Comparison of ENCODE assay signal across 21 cellular contexts in the genomic region with DNA sequence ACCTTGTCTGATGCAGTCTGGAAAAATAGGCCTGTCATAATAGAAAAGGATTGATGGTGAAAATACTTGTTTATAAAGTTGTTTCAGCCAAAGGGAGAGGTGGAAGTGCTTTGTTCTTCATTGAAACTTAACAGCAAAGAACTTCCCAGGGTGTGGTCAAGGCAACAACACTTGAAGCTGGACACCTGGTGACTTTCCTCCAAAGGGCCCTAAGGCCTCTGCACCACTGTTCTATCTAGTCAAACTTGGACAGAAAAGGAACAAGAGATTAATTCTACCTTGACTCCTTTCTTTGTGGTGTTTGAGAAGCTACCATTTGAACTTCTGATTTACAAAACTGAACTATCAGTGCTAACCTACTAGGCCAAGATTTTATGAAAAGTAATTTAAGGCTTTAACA.
DNase-seq lines count a peak whose midpoint lies in the region; ATAC-seq and TF ChIP-seq lines count a peak whose summit lies in the region.
"Had no signal": no experiment of that assay in that cellular context is flagged by ENCODE, and none has a peak within 500 bp of the region (broad histone marks: within the 10 kb centered on the region; RNA-seq: fewer than 3 reads in every experiment).

No MANE protein-coding gene starts in this region.

- peaks cover 9% of the 10 kb centered on the region for H3K4me1 ChIP-seq in IMR-90 (ENCODE audit: control insufficient read depth, insufficient read depth, low read length)
- H3K4me1 ChIP-seq in RWPE2 (ENCODE audit: insufficient read depth, poor library complexity, severe bottlenecking), result peaks cover 15% of the 10 kb centered on the region
- H3K4me1 ChIP-seq in stomach, result peaks cover 7 to 36% (median 22%) of the 10 kb centered on the region in 4 donors
- H3K4me1 ChIP-seq in effector memory CD4-positive, alpha-beta T cell (ENCODE audit: control insufficient read depth, insufficient read depth, low read length, poor library complexity, severe bottlenecking), result no peaks in the 10 kb centered on the region
- H3K4me1 ChIP-seq in Caco-2, result peaks cover 57% of the 10 kb centered on the region
- H3K4me1 ChIP-seq: foreskin keratinocyte had no signal

- H3K56ac ChIP-seq in IMR-90 (ENCODE audit: extremely low read depth, insufficient read depth, low read length), result no peak overlapping the region

- H3K14ac ChIP-seq in IMR-90 (replicated peaks; ENCODE audit: low read depth, low read length), result 0 out of 2 replicates have a peak overlapping the region, but pooled peaks have one; percentile 41

- no peak overlapping the region for H3K4me2 ChIP-seq in IMR-90 (ENCODE audit: low read depth, low read length)

- no peak for TF ChIP-seq EP300 in stomach (IDR thresholded peaks at IDR 0.05)

- no peak overlapping the region for H3K27ac ChIP-seq in IMR-90 (ENCODE audit: insufficient read depth, low read length)
- H3K27ac ChIP-seq in RWPE2 (ENCODE audit: poor library complexity, severe bottlenecking), result peak overlapping the region; percentile 3
- H3K27ac ChIP-seq in stomach, result peak overlapping the region in 3 of 5 donors; percentile 61 to 76 (median 72)
- no peak overlapping the region for H3K27ac ChIP-seq in effector memory CD4-positive, alpha-beta T cell (ENCODE audit: insufficient read depth, low read length, poor library complexity, severe bottlenecking)
- H3K27ac ChIP-seq: foreskin keratinocyte, ovary had no signal

- H4K5ac ChIP-seq in IMR-90 (ENCODE audit: low read depth, low read length), result peak overlapping the region; percentile 10; the same call in 1 of the 2 replicates

- no peaks in the 10 kb centered on the region for H4K20me1 ChIP-seq in IMR-90 (ENCODE audit: insufficient read depth, low read length)

- H3K4me3 ChIP-seq in IMR-90 (ENCODE audit: insufficient read depth, low read depth, low read length), result no peak overlapping the region
- H3K4me3 ChIP-seq in RWPE2 (ENCODE audit: severe bottlenecking), result no peak overlapping the region
- H3K4me3 ChIP-seq in stomach, result no peak overlapping the region
- H3K4me3 ChIP-seq in effector memory CD4-positive, alpha-beta T cell (ENCODE audit: insufficient read depth, low read depth, low read length, poor library complexity, severe bottlenecking), result no peak overlapping the region
- H3K4me3 ChIP-seq in Caco-2 (ENCODE audit: low read depth, low read length), result no peak overlapping the region
- H3K4me3 ChIP-seq: ovary, thoracic aorta had no signal

- no peak overlapping the region for H3K27ac Mint-ChIP-seq in T-helper 17 cell
- H3K27ac Mint-ChIP-seq in Caco-2 (ENCODE audit: unreplicated experiment), result no peak overlapping the region
- H3K27ac Mint-ChIP-seq: activated CD4-positive, alpha-beta T cell treated with anti-CD3 and anti-CD28 coated beads for 36 hours; dendritic cell treated with granulocyte-macrophage colony-stimulating factor and Interleukin-4, amounts not matched to agents 40 ng/mL and 50 ng/mL, for 4 days; mesothelial cell of epicardium; natural killer cell treated with Interleukin-12 subunit alpha and Interleukin-12 subunit beta and Interleukin-15 and Interleukin-18, amount 100 ng/mL, for 72 hours had no signal

- in situ Hi-C loops in IMR-90 (cut with MboI; ENCODE audit: low sequenced_read_pairs), result no loop called here

- peak overlapping the region; percentile 15; the same call in 1 of the 2 replicates for H3K4ac ChIP-seq in IMR-90 (ENCODE audit: low read depth, low read length)

- H3K9ac ChIP-seq in IMR-90 (ENCODE audit: low read depth, low read length), result no peak overlapping the region

- H3K9me3 ChIP-seq in IMR-90 (ENCODE audit: control insufficient read depth, insufficient read depth, low read length) (no peaks in the 10 kb centered on the region), RWPE2 (ENCODE audit: severe bottlenecking) (no peaks in the 10 kb centered on the region), stomach (no peaks in the 10 kb centered on the region), T-helper 17 cell (ENCODE audit: control insufficient read depth, low read length, poor library complexity, severe bottlenecking) (no peaks in the 10 kb centered on the region), Caco-2 (no peaks in the 10 kb centered on the region)
- no peaks in the 10 kb centered on the region for H3K9me3 ChIP-seq in effector memory CD4-positive, alpha-beta T cell (ENCODE audit: control insufficient read depth, low read length)
- H3K9me3 ChIP-seq: ovary, thoracic aorta had no signal

- TF ChIP-seq RAD21 in IMR-90 (IDR thresholded peaks at IDR 0.05; ENCODE audit: low read length), result no peak

- H2AK5ac ChIP-seq in IMR-90 (ENCODE audit: low read depth, low read length), result 0 out of 2 replicates have a peak overlapping the region, but pooled peaks have one; percentile 27

- intact Hi-C loops in IMR-90 (cut with micrococcal nuclease) (no loop called here), left colon (cut with DNase I, micrococcal nuclease) (no loop called here), stomach (cut with DNase I; ENCODE audit: low total_unique reads) (no loop called here), Caco-2 (cut with micrococcal nuclease; ENCODE audit: unreplicated experiment) (loop anchor here (5.0 kb wide), 1 partner anchor 333 kb away; no protein-coding TSS in a partner anchor)

- no peaks in the 10 kb centered on the region for H3K27me3 ChIP-seq in IMR-90 (ENCODE audit: control insufficient read depth, insufficient read depth, low read length)
- no peaks in the 10 kb centered on the region for H3K27me3 ChIP-seq in RWPE2 (ENCODE audit: insufficient read depth, poor library complexity, severe bottlenecking)
- H3K27me3 ChIP-seq in stomach, result no peaks in the 10 kb centered on the region
- no peaks in the 10 kb centered on the region for H3K27me3 ChIP-seq in effector memory CD4-positive, alpha-beta T cell (replicated peaks; ENCODE audit: control insufficient read depth, insufficient read depth, low read length, poor library complexity, severe bottlenecking)
- no peaks in the 10 kb centered on the region for H3K27me3 ChIP-seq in Caco-2 (replicated peaks; ENCODE audit: control insufficient read depth, insufficient read depth, low read length)
- H3K27me3 ChIP-seq: foreskin keratinocyte, ovary had no signal

- H3K9me3 Mint-ChIP-seq in Caco-2 (ENCODE audit: unreplicated experiment), result peaks cover 10% of the 10 kb centered on the region
- H3K9me3 Mint-ChIP-seq: activated T-cell treated with anti-CD3 and anti-CD28 coated beads, Interleukin-2, amount 50 U/mL, for 4 hours; dendritic cell treated with granulocyte-macrophage colony-stimulating factor and Interleukin-4, amounts not matched to agents 40 ng/mL and 50 ng/mL, for 4 days; mesothelial cell of epicardium; natural killer cell treated with Interleukin-12 subunit alpha and Interleukin-12 subunit beta and Interleukin-15 and Interleukin-18, amount 100 ng/mL, for 72 hours had no signal

- no peak overlapping the region for H3K4me3 Mint-ChIP-seq in T-helper 17 cell
- H3K4me3 Mint-ChIP-seq in Caco-2 (ENCODE audit: unreplicated experiment), result no peak overlapping the region
- H3K4me3 Mint-ChIP-seq: activated CD4-positive, alpha-beta T cell treated with anti-CD3 and anti-CD28 coated beads for 36 hours; activated T-cell treated with anti-CD3 and anti-CD28 coated beads, Interleukin-2, amount 50 U/mL, for 4 hours; dendritic cell treated with granulocyte-macrophage colony-stimulating factor and Interleukin-4, amounts not matched to agents 40 ng/mL and 50 ng/mL, for 4 days; mesothelial cell of epicardium; natural killer cell treated with Interleukin-12 subunit alpha and Interleukin-12 subunit beta and Interleukin-15 and Interleukin-18, amount 100 ng/mL, for 72 hours had no signal

- H2BK5ac ChIP-seq in IMR-90 (ENCODE audit: low read depth, low read length, poor library complexity, severe bottlenecking), result no peak overlapping the region

- H2BK15ac ChIP-seq in IMR-90 (ENCODE audit: low read depth, low read length), result peak overlapping the region; percentile 46; the same call in 1 of the 3 replicates

- H3K4me1 Mint-ChIP-seq in T-helper 17 cell (peaks cover 2% of the 10 kb centered on the region), Caco-2 (ENCODE audit: low read depth, unreplicated experiment) (peaks cover 51% of the 10 kb centered on the region)

- H3K79me1 ChIP-seq in IMR-90 (ENCODE audit: low read depth in 1 of 2, low read length in 2 of 2), result peaks cover 0 to 9% of the 10 kb centered on the region in 2 experiments; a peak in 2 of 4 replicates

- H3K27me3 Mint-ChIP-seq in T-helper 17 cell (no peaks in the 10 kb centered on the region), Caco-2 (ENCODE audit: insufficient read depth, unreplicated experiment) (no peaks in the 10 kb centered on the region)
- H3K27me3 Mint-ChIP-seq: activated CD4-positive, alpha-beta T cell treated with anti-CD3 and anti-CD28 coated beads for 36 hours; dendritic cell treated with granulocyte-macrophage colony-stimulating factor and Interleukin-4, amounts not matched to agents 40 ng/mL and 50 ng/mL, for 4 days; natural killer cell treated with Interleukin-12 subunit alpha and Interleukin-12 subunit beta and Interleukin-15 and Interleukin-18, amount 100 ng/mL, for 72 hours had no signal

- no peak overlapping the region for H3K18ac ChIP-seq in IMR-90 (ENCODE audit: low read depth, low read length)

- H2BK120ac ChIP-seq in IMR-90 (ENCODE audit: low read depth, low read length), result peak overlapping the region; percentile 57; the same call in 1 of the 2 replicates

- BruUV-seq in IMR-90 (replicated peaks; lab: Mats Ljungman, UMichigan) (no TSS peak), Caco-2 (replicated peaks; lab: Mats Ljungman, UMichigan) (no TSS peak)

- peaks cover 9% of the 10 kb centered on the region for H3K9me1 ChIP-seq in IMR-90 (ENCODE audit: insufficient read depth, low read length)

- no peaks in the 10 kb centered on the region for H3K36me3 ChIP-seq in IMR-90 (ENCODE audit: control insufficient read depth, insufficient read depth, low read length)
- H3K36me3 ChIP-seq in RWPE2 (ENCODE audit: low read depth), result no peaks in the 10 kb centered on the region
- H3K36me3 ChIP-seq in stomach, result no peaks in the 10 kb centered on the region
- no peaks in the 10 kb centered on the region for H3K36me3 ChIP-seq in effector memory CD4-positive, alpha-beta T cell (ENCODE audit: control insufficient read depth, insufficient read depth, low read length)
- H3K36me3 ChIP-seq in Caco-2 (ENCODE audit: control insufficient read depth, insufficient read depth, low read length), result no peaks in the 10 kb centered on the region
- H3K36me3 ChIP-seq: ovary, thoracic aorta had no signal

- dilution Hi-C loops in IMR-90 (cut with HindIII; ENCODE audit: low sequenced_read_pairs, unreplicated experiment), result no loop called here

- no peak overlapping the region for H2AK9ac ChIP-seq in IMR-90 (replicated peaks; ENCODE audit: low read depth, low read length, poor library complexity)

- CTCF ChIA-PET in IMR-90 (lab: Yijun Ruan, JAX), result no interaction called here
- CTCF ChIA-PET in Caco-2 (lab: Charles Lee), result interaction anchor here (0.6 kb wide), 1 partner anchor 88 kb away, joined by 5 read pairs; no protein-coding TSS in a partner anchor

- H3K23ac ChIP-seq in IMR-90 (ENCODE audit: low read depth, low read length), result no peak overlapping the region

- H2BK20ac ChIP-seq in IMR-90 (ENCODE audit: low read depth, low read length), result no peak overlapping the region

- H2AFZ ChIP-seq in IMR-90 (replicated peaks; ENCODE audit: low read length, poor library complexity), result no peak overlapping the region

- POLR2A ChIA-PET in IMR-90 (lab: Charles Lee; ENCODE audit: unreplicated experiment) (interaction anchor here (0.5 kb wide), 1 partner anchor 48 kb away, joined by 4 read pairs; no protein-coding TSS in a partner anchor), Caco-2 (lab: Charles Lee) (no interaction called here)

- ATAC-seq in IMR-90 (ENCODE audit: low read depth) (no peak), RWPE2 (ENCODE audit: low read depth) (no peak), left colon (peak; percentile 43), T-helper 17 cell (no peak)
- ATAC-seq: activated CD4-positive, alpha-beta T cell treated with anti-CD3 and anti-CD28 coated beads for 36 hours; activated T-cell treated with anti-CD3 and anti-CD28 coated beads, Interleukin-2, amount 50 U/mL, for 4 hours; natural killer cell treated with Interleukin-12 subunit alpha and Interleukin-12 subunit beta and Interleukin-15 and Interleukin-18, amount 100 ng/mL, for 72 hours had no signal

- H4K91ac ChIP-seq in IMR-90 (ENCODE audit: insufficient read depth, low read depth, low read length), result 0 out of 2 replicates have a peak overlapping the region, but pooled peaks have one; percentile 15

- TF ChIP-seq CTCF in IMR-90 (conservative IDR thresholded peaks at IDR 0.05; ENCODE audit: low read depth, low read length) (no peak), RWPE2 (IDR thresholded peaks at IDR 0.05; ENCODE audit: poor library complexity, severe bottlenecking) (no peak), stomach (IDR thresholded peaks at IDR 0.05) (no peak), Caco-2 (IDR thresholded peaks at IDR 0.05; ENCODE audit: insufficient read depth in 1 of 2, low read depth in 1 of 2, low read length in 1 of 2, severe bottlenecking in 1 of 2, unreplicated experiment in 1 of 2) (no peak)

- no peak overlapping the region for H4K8ac ChIP-seq in IMR-90 (ENCODE audit: low read depth in 2 of 2, low read length in 2 of 2)

- H3K36me3 Mint-ChIP-seq in T-helper 17 cell (ENCODE audit: low read depth) (no peaks in the 10 kb centered on the region), Caco-2 (ENCODE audit: insufficient read depth, unreplicated experiment) (no peaks in the 10 kb centered on the region)
- H3K36me3 Mint-ChIP-seq: mesothelial cell of epicardium; natural killer cell treated with Interleukin-12 subunit alpha and Interleukin-12 subunit beta and Interleukin-15 and Interleukin-18, amount 100 ng/mL, for 72 hours had no signal

- TF ChIP-seq POLR2A in IMR-90 (IDR thresholded peaks at IDR 0.05; ENCODE audit: low read depth, low read length) (no peak), stomach (IDR thresholded peaks at IDR 0.05) (no peak)

- DNase-seq in IMR-90 (no peak), RWPE2 (ENCODE audit: low spot score) (no peak), left colon (no peak), stomach (no peak), HK-2 (ENCODE audit: unreplicated experiment) (no peak), T-helper 17 cell (no peak), Caco-2 (no peak)
- no peak for DNase-seq in effector memory CD4-positive, alpha-beta T cell
- DNase-seq: activated CD4-positive, alpha-beta T cell treated with anti-CD3 and anti-CD28 coated beads for 36 hours; activated CD8-positive, alpha-beta memory T cell treated with anti-CD3 and anti-CD28 coated beads for 24 hours; activated naive CD4-positive, alpha-beta T cell; activated T-cell treated with anti-CD3 and anti-CD28 coated beads, Interleukin-2, amount 50 U/mL, for 4 hours; foreskin keratinocyte; KG1; NCI-H187; ovary; SIG-M5 had no signal

Comparison
In these comparisons a context has a peak if more than half of its experiments do, and no peak if none do; other contexts are left out.
1. H3K27ac ChIP-seq: peak in RWPE2 (single experiment) and stomach (3 of 5); none in IMR-90 (single experiment) and effector memory CD4-positive, alpha-beta T cell (single experiment).